Comparison of ENCODE assay signal across 20 cellular contexts in genomic region chr11:79949574-79949973, GRCh38.
"Had no signal": no experiment of that assay in that cellular context is flagged by ENCODE, and none has a peak within 500 bp of the region (broad histone marks: within the 10 kb centered on the region; RNA-seq: fewer than 3 reads in every experiment).

No MANE protein-coding gene starts in this region.

- H3K27ac ChIP-seq: left ventricle myocardium inferior, ovary, right atrium auricular region, right lobe of liver, tibial nerve, upper lobe of left lung, vagina had no signal

- H3K36me3 ChIP-seq: left ventricle myocardium inferior, ovary, right atrium auricular region, right lobe of liver, tibial nerve, upper lobe of left lung, vagina had no signal

- H3K27me3 ChIP-seq: ovary, right lobe of liver, tibial nerve, upper lobe of left lung, vagina had no signal

- H3K4me3 ChIP-seq: left ventricle myocardium inferior, lung, ovary, right atrium auricular region, right lobe of liver, smooth muscle cell, tibial nerve, upper lobe of left lung, vagina had no signal

- DNase-seq: islet precursor cell; left ventricle myocardium inferior; naive B cell; natural killer cell; nephron progenitor cell; ovary; right lobe of liver; stimulated activated CD4-positive, alpha-beta T cell treated with anti-CD3 and anti-CD28 coated beads, Interleukin-1b, Interleukin-23, amount 100 ng/mL, for 48 hours; stimulated activated CD4-positive, alpha-beta T cell treated with anti-CD3 and anti-CD28 coated beads, Interleukin-2, amount 100 ng/mL, for 48 hours; stimulated activated CD4-positive, alpha-beta T cell treated with anti-CD3 and anti-CD28 coated beads, Interleukin-4, amount 100 ng/mL, for 4 hours; stimulated activated CD8-positive, alpha-beta memory T cell treated with anti-CD3 and anti-CD28 coated beads, Interleukin-4, amount 100 ng/mL, for 48 hours; stimulated activated naive CD4-positive, alpha-beta T cell treated with Interleukin-2 at 50 U/mL for 16 hours; stimulated activated naive CD8-positive, alpha-beta T cell treated with anti-CD3 and anti-CD28 coated beads, Interleukin-15, amount 100 ng/mL, for 72 hours; substantia nigra; upper lobe of left lung had no signal

- H3K4me2 ChIP-seq: smooth muscle cell had no signal

- H3K9me3 ChIP-seq: left ventricle myocardium inferior, ovary, right atrium auricular region, right lobe of liver, tibial nerve, upper lobe of left lung, vagina had no signal
